1 cellular context compared by ENCODE assay signal in the genomic region with DNA sequence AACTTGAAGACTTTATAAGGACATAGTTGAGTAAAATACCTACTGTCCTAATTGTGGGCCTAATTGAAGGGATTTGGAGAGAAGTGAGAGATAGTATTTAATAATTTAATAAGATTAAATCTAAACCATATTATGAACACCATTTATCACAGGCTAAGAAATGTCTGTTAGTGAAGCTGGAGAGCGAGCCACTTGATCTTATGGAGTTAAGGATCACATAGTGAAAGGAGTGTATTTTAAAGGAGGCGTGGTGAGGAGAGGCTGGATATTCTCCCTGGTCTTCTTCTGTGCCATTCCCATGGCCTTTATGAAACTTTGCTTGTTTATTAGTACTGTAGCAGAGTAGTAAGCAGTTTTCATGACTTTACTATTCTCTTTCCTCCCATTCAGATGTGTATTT.
TF ChIP-seq lines count a peak whose summit lies in the region.

No MANE protein-coding gene starts in this region.

TF ChIP-seq in GM23338, 12 proteins besides CTCF, POLR2A, EP300 and RAD21 (continued from another document):
- TF ChIP-seq POLR2AphosphoS5 (IDR thresholded peaks at IDR 0.05; ENCODE audit: low read depth) = no peak
- TF ChIP-seq, protein P1, sequence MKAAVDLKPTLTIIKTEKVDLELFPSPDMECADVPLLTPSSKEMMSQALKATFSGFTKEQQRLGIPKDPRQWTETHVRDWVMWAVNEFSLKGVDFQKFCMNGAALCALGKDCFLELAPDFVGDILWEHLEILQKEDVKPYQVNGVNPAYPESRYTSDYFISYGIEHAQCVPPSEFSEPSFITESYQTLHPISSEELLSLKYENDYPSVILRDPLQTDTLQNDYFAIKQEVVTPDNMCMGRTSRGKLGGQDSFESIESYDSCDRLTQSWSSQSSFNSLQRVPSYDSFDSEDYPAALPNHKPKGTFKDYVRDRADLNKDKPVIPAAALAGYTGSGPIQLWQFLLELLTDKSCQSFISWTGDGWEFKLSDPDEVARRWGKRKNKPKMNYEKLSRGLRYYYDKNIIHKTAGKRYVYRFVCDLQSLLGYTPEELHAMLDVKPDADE (IDR thresholded peaks at IDR 0.05) = no peak
- TF ChIP-seq NANOG (IDR thresholded peaks at IDR 0.05; ENCODE audit: borderline replicate concordance) = no peak
- TF ChIP-seq EZH2phosphoT487 (IDR thresholded peaks at IDR 0.05; ENCODE audit: unreplicated experiment) = no peak
- TF ChIP-seq ZNF331 (CRISPR knock-in tag; IDR thresholded peaks at IDR 0.05; ENCODE audit: low read depth) = no peak
- TF ChIP-seq JUNB (IDR thresholded peaks at IDR 0.05; ENCODE audit: unreplicated experiment) = no peak
- TF ChIP-seq STAT1 (IDR thresholded peaks at IDR 0.05; ENCODE audit: unreplicated experiment) = no peak
- no peak for TF ChIP-seq EZH2 (IDR thresholded peaks at IDR 0.05; ENCODE audit: low read depth, unreplicated experiment)
- TF ChIP-seq, protein P2, sequence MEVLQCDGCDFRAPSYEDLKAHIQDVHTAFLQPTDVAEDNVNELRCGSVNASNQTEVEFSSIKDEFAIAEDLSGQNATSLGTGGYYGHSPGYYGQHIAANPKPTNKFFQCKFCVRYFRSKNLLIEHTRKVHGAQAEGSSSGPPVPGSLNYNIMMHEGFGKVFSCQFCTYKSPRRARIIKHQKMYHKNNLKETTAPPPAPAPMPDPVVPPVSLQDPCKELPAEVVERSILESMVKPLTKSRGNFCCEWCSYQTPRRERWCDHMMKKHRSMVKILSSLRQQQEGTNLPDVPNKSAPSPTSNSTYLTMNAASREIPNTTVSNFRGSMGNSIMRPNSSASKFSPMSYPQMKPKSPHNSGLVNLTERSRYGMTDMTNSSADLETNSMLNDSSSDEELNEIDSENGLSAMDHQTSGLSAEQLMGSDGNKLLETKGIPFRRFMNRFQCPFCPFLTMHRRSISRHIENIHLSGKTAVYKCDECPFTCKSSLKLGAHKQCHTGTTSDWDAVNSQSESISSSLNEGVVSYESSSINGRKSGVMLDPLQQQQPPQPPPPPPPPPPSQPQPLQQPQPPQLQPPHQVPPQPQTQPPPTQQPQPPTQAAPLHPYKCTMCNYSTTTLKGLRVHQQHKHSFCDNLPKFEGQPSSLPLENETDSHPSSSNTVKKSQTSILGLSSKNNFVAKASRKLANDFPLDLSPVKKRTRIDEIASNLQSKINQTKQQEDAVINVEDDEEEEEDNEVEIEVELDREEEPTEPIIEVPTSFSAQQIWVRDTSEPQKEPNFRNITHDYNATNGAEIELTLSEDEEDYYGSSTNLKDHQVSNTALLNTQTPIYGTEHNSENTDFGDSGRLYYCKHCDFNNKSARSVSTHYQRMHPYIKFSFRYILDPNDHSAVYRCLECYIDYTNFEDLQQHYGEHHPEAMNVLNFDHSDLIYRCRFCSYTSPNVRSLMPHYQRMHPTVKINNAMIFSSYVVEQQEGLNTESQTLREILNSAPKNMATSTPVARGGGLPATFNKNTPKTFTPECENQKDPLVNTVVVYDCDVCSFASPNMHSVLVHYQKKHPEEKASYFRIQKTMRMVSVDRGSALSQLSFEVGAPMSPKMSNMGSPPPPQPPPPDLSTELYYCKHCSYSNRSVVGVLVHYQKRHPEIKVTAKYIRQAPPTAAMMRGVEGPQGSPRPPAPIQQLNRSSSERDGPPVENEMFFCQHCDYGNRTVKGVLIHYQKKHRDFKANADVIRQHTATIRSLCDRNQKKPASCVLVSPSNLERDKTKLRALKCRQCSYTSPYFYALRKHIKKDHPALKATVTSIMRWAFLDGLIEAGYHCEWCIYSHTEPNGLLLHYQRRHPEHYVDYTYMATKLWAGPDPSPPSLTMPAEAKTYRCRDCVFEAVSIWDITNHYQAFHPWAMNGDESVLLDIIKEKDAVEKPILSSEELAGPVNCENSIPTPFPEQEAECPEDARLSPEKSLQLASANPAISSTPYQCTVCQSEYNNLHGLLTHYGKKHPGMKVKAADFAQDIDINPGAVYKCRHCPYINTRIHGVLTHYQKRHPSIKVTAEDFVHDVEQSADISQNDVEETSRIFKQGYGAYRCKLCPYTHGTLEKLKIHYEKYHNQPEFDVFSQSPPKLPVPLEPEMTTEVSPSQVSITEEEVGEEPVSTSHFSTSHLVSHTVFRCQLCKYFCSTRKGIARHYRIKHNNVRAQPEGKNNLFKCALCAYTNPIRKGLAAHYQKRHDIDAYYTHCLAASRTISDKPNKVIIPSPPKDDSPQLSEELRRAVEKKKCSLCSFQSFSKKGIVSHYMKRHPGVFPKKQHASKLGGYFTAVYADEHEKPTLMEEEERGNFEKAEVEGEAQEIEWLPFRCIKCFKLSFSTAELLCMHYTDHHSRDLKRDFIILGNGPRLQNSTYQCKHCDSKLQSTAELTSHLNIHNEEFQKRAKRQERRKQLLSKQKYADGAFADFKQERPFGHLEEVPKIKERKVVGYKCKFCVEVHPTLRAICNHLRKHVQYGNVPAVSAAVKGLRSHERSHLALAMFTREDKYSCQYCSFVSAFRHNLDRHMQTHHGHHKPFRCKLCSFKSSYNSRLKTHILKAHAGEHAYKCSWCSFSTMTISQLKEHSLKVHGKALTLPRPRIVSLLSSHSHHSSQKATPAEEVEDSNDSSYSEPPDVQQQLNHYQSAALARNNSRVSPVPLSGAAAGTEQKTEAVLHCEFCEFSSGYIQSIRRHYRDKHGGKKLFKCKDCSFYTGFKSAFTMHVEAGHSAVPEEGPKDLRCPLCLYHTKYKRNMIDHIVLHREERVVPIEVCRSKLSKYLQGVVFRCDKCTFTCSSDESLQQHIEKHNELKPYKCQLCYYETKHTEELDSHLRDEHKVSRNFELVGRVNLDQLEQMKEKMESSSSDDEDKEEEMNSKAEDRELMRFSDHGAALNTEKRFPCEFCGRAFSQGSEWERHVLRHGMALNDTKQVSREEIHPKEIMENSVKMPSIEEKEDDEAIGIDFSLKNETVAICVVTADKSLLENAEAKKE (CRISPR knock-in tag; IDR thresholded peaks at IDR 0.05) = no peak
